8 cellular contexts compared by ENCODE assay signal in genomic region chr1:40612345-40612831, GRCh38. TPM values are rescaled to one million over a fixed set of nuclear protein-coding genes. Genes with fewer than 3 reads are reported as not detected.
DNase-seq lines count a peak whose midpoint lies in the region; ATAC-seq, FAIRE-seq and TF ChIP-seq lines count a peak whose summit lies in the region.

No MANE protein-coding gene starts in this region.

- peak; percentile 80 for DNase-seq in AG08396 (ENCODE audit: low spot score)
- peak; percentile 60 for DNase-seq in NCI-H2171 treated with DMSO at 0.1 percent for 48 hours (lab: John Stamatoyannopoulos, UW)
- peak; percentile 53 for DNase-seq in bronchial epithelial cell (ENCODE audit: low read depth)
- peak; percentile 21 for DNase-seq in kidney epithelial cell (ENCODE audit: low read depth)
- DNase-seq in stimulated activated CD4-positive, alpha-beta T cell treated with anti-CD3 and anti-CD28 coated beads, Interleukin-2, amount 100 ng/mL, for 48 hours = peak; percentile 70 to 73

- TF ChIP-seq CTCF in WI38 (IDR thresholded peaks at IDR 0.05; ENCODE audit: low read depth, low read length) = peak; percentile 86
- TF ChIP-seq CTCF in bronchial epithelial cell (IDR thresholded peaks at IDR 0.05; ENCODE audit: insufficient read depth, low read length, severe bottlenecking) = peak; percentile 91
- TF ChIP-seq CTCF in kidney epithelial cell (IDR thresholded peaks at IDR 0.05; ENCODE audit: insufficient read depth, low read length, poor library complexity, severe bottlenecking) = peak; percentile 94

- H3K4me3 ChIP-seq in WI38 (ENCODE audit: low read depth, low read length) = no peak overlapping the region
- no peak overlapping the region for H3K4me3 ChIP-seq in bronchial epithelial cell (ENCODE audit: low read depth, low read length)
- H3K4me3 ChIP-seq in kidney epithelial cell (ENCODE audit: low read depth, low read length) = no peak overlapping the region

- FAIRE-seq in bronchial epithelial cell (lab: Jason Lieb, UNC) = peak; percentile 95

- H3K27me3 ChIP-seq in bronchial epithelial cell (ENCODE audit: control insufficient read depth, insufficient read depth, low read length) (no peaks in the 10 kb centered on the region), kidney epithelial cell (ENCODE audit: control insufficient read depth, insufficient read depth, low read length) (no peaks in the 10 kb centered on the region)

- ATAC-seq in GM19351 (IDR thresholded peaks at IDR 0.05; ENCODE audit: unreplicated experiment) (peak; percentile 50), HG02623 (IDR thresholded peaks at IDR 0.05; ENCODE audit: unreplicated experiment) (no peak)

- H3K36me3 ChIP-seq in bronchial epithelial cell (ENCODE audit: control insufficient read depth, insufficient read depth, low read length) (no peaks in the 10 kb centered on the region), kidney epithelial cell (ENCODE audit: control insufficient read depth, insufficient read depth, low read length) (no peaks in the 10 kb centered on the region)

RNA-seq across cellular contexts. Expression of gene RIMS3, which starts 53.1 kb away (rescaled TPM):
- 0.26 and 2.7 TPM in 2 replicates for total RNA-seq in bronchial epithelial cell
- 2.9 and 3.2 TPM in 2 replicates for total RNA-seq in kidney epithelial cell

Comparison
In these comparisons a context has a peak if more than half of its experiments do, and no peak if none do; other contexts are left out.
1. DNase-seq: peak in every context shown above with its lines; median percentile 80 in AG08396; 72 in stimulated activated CD4-positive, alpha-beta T cell treated with anti-CD3 and anti-CD28 coated beads, Interleukin-2, amount 100 ng/mL, for 48 hours; 60 in NCI-H2171 treated with DMSO at 0.1 percent for 48 hours; 53 in bronchial epithelial cell; 21 in kidney epithelial cell.